In genomic region chr15:67542192-67542461, GRCh38 we compare ENCODE assay signal across 8 cellular contexts. TPM values are rescaled to one million over a fixed set of nuclear protein-coding genes. Genes with fewer than 3 reads are reported as not detected.
A peak's percentile ranks its signal among the peaks of the same experiment; 100 is the strongest.
DNase-seq lines count a peak whose midpoint lies in the region; ATAC-seq, FAIRE-seq and TF ChIP-seq lines count a peak whose summit lies in the region.

No MANE protein-coding gene starts in this region.

- ATAC-seq in GM21786 (IDR thresholded peaks at IDR 0.05; ENCODE audit: unreplicated experiment): no peak
- ATAC-seq in HG02973 (IDR thresholded peaks at IDR 0.05; ENCODE audit: unreplicated experiment): no peak

- DNase-seq in LoVo (ENCODE audit: low spot score) (peak; percentile 10), bronchial epithelial cell (ENCODE audit: low read depth) (peak; percentile 17), mesothelial cell of epicardium (ENCODE audit: low spot score in 2 of 2, unreplicated experiment in 2 of 2) (no peak), urothelium cell line (ENCODE audit: low spot score) (no peak), NCI-H2029 (lab: John Stamatoyannopoulos, UW) (no peak)

- TF ChIP-seq CTCF in bronchial epithelial cell (IDR thresholded peaks at IDR 0.05; ENCODE audit: insufficient read depth, low read length, severe bottlenecking): no peak
- TF ChIP-seq CTCF in mesothelial cell of epicardium (IDR thresholded peaks at IDR 0.05; ENCODE audit: unreplicated experiment): no peak

- no peaks in the 10 kb centered on the region for H3K9me3 Mint-ChIP-seq in mesothelial cell of epicardium

- peak overlapping the region; percentile 90 for H3K4me3 ChIP-seq in GM08714 (ENCODE audit: low read length)
- H3K4me3 ChIP-seq in bronchial epithelial cell (ENCODE audit: low read depth, low read length): peak overlapping the region; percentile 65

- FAIRE-seq in bronchial epithelial cell (lab: Jason Lieb, UNC) (no peak), urothelium cell line (lab: Jason Lieb, UNC) (no peak)

- peaks cover 4% of the 10 kb centered on the region for H3K36me3 Mint-ChIP-seq in mesothelial cell of epicardium

- no peaks in the 10 kb centered on the region for H3K27me3 ChIP-seq in bronchial epithelial cell (ENCODE audit: control insufficient read depth, insufficient read depth, low read length)

- H3K27ac Mint-ChIP-seq in mesothelial cell of epicardium: peak overlapping the region; percentile 94

- H3K4me3 Mint-ChIP-seq in mesothelial cell of epicardium: peak overlapping the region; percentile 95

- H3K27me3 Mint-ChIP-seq in mesothelial cell of epicardium (ENCODE audit: low read depth): no peaks in the 10 kb centered on the region

- peaks cover 30% of the 10 kb centered on the region for H3K4me1 Mint-ChIP-seq in mesothelial cell of epicardium

- H3K36me3 ChIP-seq in bronchial epithelial cell (ENCODE audit: control insufficient read depth, insufficient read depth, low read length): peaks cover 2% of the 10 kb centered on the region

RNA-seq across cellular contexts. Expression of gene MAP2K5, which starts 0.4 kb away (rescaled TPM):
- total RNA-seq in bronchial epithelial cell: 2.4 and 2.9 TPM in 2 replicates
- total RNA-seq in mesothelial cell of epicardium: 26.2 to 29.8 TPM (median 28.0 TPM) in 3 replicates

RNA-seq across cellular contexts. Expression of gene C15orf61, which starts 21.2 kb away (rescaled TPM):
- total RNA-seq in bronchial epithelial cell (1.8 and 2.1 TPM in 2 replicates), mesothelial cell of epicardium (7.7 to 7.9 TPM (median 7.8 TPM) in 3 replicates)

Comparison
In these comparisons a context has a peak if more than half of its experiments do, and no peak if none do; other contexts are left out.
1. DNase-seq: peak in LoVo (single experiment) and bronchial epithelial cell (single experiment); none in mesothelial cell of epicardium (0 of 2), urothelium cell line (single experiment) and NCI-H2029 (single experiment).